ENCODE assay signal across 1 cellular context in genomic region chr6:30060634-30060981, GRCh38.
TF ChIP-seq lines count a peak whose summit lies in the region.

No MANE protein-coding gene starts in this region.

TF ChIP-seq in GM23338, 12 proteins besides CTCF, POLR2A, EP300 and RAD21 (continued from another document):
- no peak for TF ChIP-seq ZNF462 (CRISPR knock-in tag; IDR thresholded peaks at IDR 0.05)
- no peak for TF ChIP-seq JUNB (IDR thresholded peaks at IDR 0.05; ENCODE audit: unreplicated experiment)
- TF ChIP-seq STAT1 (IDR thresholded peaks at IDR 0.05; ENCODE audit: unreplicated experiment), result no peak
- no peak for TF ChIP-seq POLR2AphosphoS5 (IDR thresholded peaks at IDR 0.05; ENCODE audit: low read depth)
- no peak for TF ChIP-seq ZNF114 (CRISPR knock-in tag; IDR thresholded peaks at IDR 0.05)
- no peak for TF ChIP-seq ETS1 (IDR thresholded peaks at IDR 0.05)
- TF ChIP-seq EZH2phosphoT487 (IDR thresholded peaks at IDR 0.05; ENCODE audit: unreplicated experiment), result no peak
